ENCODE assay signal across 1 cellular context in genomic region chr6:33927112-33927511, GRCh38.
TF ChIP-seq lines count a peak whose summit lies in the region.

No MANE protein-coding gene starts in this region.

TF ChIP-seq in GM23338, 12 proteins besides CTCF, POLR2A, EP300 and RAD21 (continued from another document):
- TF ChIP-seq ETS1 (IDR thresholded peaks at IDR 0.05) (no peak), ZNF462 (CRISPR knock-in tag; IDR thresholded peaks at IDR 0.05) (no peak), STAT1 (IDR thresholded peaks at IDR 0.05; ENCODE audit: unreplicated experiment) (no peak), JUNB (IDR thresholded peaks at IDR 0.05; ENCODE audit: unreplicated experiment) (no peak), EZH2phosphoT487 (IDR thresholded peaks at IDR 0.05; ENCODE audit: unreplicated experiment) (no peak), REST (IDR thresholded peaks at IDR 0.05; ENCODE audit: unreplicated experiment) (no peak)
